1 cellular context compared by ENCODE assay signal in the genomic region with DNA sequence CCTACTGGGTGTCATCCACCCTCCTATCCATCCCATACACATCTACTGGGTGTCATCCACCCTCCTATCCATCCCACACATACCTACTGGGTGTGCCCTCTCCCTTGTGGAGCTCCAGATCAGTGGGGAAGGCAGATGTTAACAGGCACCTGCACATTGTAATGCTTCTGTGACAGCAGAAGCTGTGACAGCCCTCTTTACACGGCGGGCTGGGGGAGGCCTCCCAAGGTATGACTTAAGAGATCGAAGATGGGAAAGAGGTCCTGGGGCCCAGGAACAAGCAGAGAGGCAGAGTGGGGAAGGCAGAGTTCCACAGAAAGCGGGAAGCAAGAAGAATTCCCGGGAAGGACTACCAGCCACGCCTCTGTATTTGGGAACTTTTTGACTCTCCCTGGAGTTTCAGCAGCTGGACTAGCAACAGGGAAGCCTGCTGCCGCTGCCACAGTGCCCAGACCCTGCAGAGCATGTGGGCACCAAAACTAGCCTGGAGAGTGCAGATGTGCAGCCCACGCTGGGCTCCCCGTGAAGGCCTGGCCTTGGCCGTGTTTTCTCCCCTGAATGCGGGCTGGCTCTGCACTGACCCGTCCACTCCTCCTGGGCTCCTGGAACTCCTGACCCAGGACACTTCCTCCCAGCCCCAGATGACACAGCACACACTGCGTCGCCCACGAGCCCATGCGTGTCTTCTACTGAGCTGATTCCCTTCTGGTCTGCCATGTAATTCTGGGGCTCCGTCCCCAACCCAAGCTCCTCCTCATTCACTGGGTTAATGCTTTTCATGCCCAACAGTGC.
TF ChIP-seq lines count a peak whose summit lies in the region.

No MANE protein-coding gene starts in this region.

TF ChIP-seq in H1, 55 proteins besides CTCF, POLR2A, EP300 and RAD21:
- TF ChIP-seq TAF1 (IDR thresholded peaks at IDR 0.05; ENCODE audit: low read depth, low read length) (no peak), POLR2AphosphoS5 (IDR thresholded peaks at IDR 0.05; ENCODE audit: low read depth, low read length) (peak; percentile 6; the same call in 1 of the 2 replicates)
TF ChIP-seq in H1: peak in this region for 1.
